In the genomic region with DNA sequence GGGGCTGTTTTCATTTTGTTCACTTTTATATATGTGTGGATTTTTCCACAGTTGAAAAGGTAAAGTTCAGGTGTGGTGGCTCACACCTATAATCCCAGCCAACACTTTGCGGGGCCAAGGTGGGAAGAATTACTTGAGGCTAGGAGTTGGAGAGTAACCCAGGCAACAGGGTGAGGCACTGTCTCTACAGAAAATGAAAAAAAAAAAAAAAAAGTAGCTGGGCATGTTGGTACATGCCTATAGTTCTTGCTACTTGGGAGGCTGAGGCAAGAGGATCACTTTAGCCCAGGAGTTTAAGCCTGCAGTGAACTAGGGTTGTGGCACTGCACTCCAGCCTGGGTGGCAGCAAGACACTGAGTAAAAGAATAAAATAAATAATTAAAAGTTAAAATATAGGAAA, we compare ENCODE assay signal across 16 cellular contexts.
"Had no signal": no experiment of that assay in that cellular context is flagged by ENCODE, and none has a peak within 500 bp of the region (broad histone marks: within the 10 kb centered on the region; RNA-seq: fewer than 3 reads in every experiment).

No MANE protein-coding gene starts in this region.

- H3K27me3 ChIP-seq: body of pancreas, left lung, ovary, testis had no signal

- H3K9me3 ChIP-seq: body of pancreas, left lung, ovary, testis had no signal

- H3K4me3 ChIP-seq: body of pancreas, left lung, ovary, testis had no signal

- H3K27me3 Mint-ChIP-seq: effector memory CD8-positive, alpha-beta T cell; stimulated activated naive CD8-positive, alpha-beta T cell treated with anti-CD3 and anti-CD28 coated beads, Interleukin-15, amount 100 ng/mL, for 72 hours had no signal

- H3K4me1 Mint-ChIP-seq: activated naive CD4-positive, alpha-beta T cell treated with anti-CD3 and anti-CD28 coated beads, Interleukin-2, amount 50 U/mL, for 24 hours; neural crest cell; stimulated activated naive CD8-positive, alpha-beta T cell treated with anti-CD3 and anti-CD28 coated beads, Interleukin-15, amount 100 ng/mL, for 72 hours had no signal

- H3K36me3 Mint-ChIP-seq: activated naive CD4-positive, alpha-beta T cell treated with anti-CD3 and anti-CD28 coated beads, Interleukin-2, amount 50 U/mL, for 24 hours had no signal

- DNase-seq: activated CD4-positive, CD25-positive, alpha-beta regulatory T cell; body of pancreas; effector memory CD8-positive, alpha-beta T cell; erythroblast; foreskin fibroblast; left lung; mesendoderm; ovary; stimulated activated CD4-positive, alpha-beta T cell treated with anti-CD3 and anti-CD28 coated beads, Interleukin-15, amount 100 ng/mL, for 24 hours; stimulated activated CD4-positive, alpha-beta T cell treated with anti-CD3 and anti-CD28 coated beads, Interleukin-4, amount 100 ng/mL, for 24 hours; stimulated activated naive CD8-positive, alpha-beta T cell treated with anti-CD3 and anti-CD28 coated beads, Interleukin-15, amount 100 ng/mL, for 72 hours; T-helper 2 cell; testis had no signal

- H3K27ac ChIP-seq: body of pancreas, left lung, ovary, testis had no signal

- H3K36me3 ChIP-seq: left lung, ovary had no signal

- ATAC-seq: body of pancreas; effector memory CD8-positive, alpha-beta T cell; left lung; stimulated activated naive CD8-positive, alpha-beta T cell treated with anti-CD3 and anti-CD28 coated beads, Interleukin-15, amount 100 ng/mL, for 72 hours had no signal

- H3K4me1 ChIP-seq: body of pancreas, left lung, testis had no signal

- H3K27ac Mint-ChIP-seq: activated naive CD4-positive, alpha-beta T cell treated with anti-CD3 and anti-CD28 coated beads, Interleukin-2, amount 50 U/mL, for 24 hours; activated T-helper 2 cell treated with anti-CD3 and anti-CD28 coated beads, Interferon-gamma antibody, Interleukin-2, Interleukin-4, amounts not matched to agents 10 μg/mL and 5 μg/mL and 100 μg/mL, durations not matched to agents 14 hours and 24 hours and 36 hours; effector memory CD8-positive, alpha-beta T cell; stimulated activated naive CD8-positive, alpha-beta T cell treated with anti-CD3 and anti-CD28 coated beads, Interleukin-15, amount 100 ng/mL, for 72 hours had no signal

- H3K9me3 Mint-ChIP-seq: activated naive CD4-positive, alpha-beta T cell treated with anti-CD3 and anti-CD28 coated beads, Interleukin-2, amount 50 U/mL, for 24 hours; activated T-helper 2 cell treated with anti-CD3 and anti-CD28 coated beads, Interferon-gamma antibody, Interleukin-2, Interleukin-4, amounts not matched to agents 10 μg/mL and 5 μg/mL and 100 μg/mL, durations not matched to agents 14 hours and 24 hours and 36 hours; neural crest cell had no signal

- H3K4me3 Mint-ChIP-seq: activated naive CD4-positive, alpha-beta T cell treated with anti-CD3 and anti-CD28 coated beads, Interleukin-2, amount 50 U/mL, for 24 hours; effector memory CD8-positive, alpha-beta T cell; neural crest cell; stimulated activated naive CD8-positive, alpha-beta T cell treated with anti-CD3 and anti-CD28 coated beads, Interleukin-15, amount 100 ng/mL, for 72 hours had no signal
